ENCODE assay signal across 16 cellular contexts in the genomic region with DNA sequence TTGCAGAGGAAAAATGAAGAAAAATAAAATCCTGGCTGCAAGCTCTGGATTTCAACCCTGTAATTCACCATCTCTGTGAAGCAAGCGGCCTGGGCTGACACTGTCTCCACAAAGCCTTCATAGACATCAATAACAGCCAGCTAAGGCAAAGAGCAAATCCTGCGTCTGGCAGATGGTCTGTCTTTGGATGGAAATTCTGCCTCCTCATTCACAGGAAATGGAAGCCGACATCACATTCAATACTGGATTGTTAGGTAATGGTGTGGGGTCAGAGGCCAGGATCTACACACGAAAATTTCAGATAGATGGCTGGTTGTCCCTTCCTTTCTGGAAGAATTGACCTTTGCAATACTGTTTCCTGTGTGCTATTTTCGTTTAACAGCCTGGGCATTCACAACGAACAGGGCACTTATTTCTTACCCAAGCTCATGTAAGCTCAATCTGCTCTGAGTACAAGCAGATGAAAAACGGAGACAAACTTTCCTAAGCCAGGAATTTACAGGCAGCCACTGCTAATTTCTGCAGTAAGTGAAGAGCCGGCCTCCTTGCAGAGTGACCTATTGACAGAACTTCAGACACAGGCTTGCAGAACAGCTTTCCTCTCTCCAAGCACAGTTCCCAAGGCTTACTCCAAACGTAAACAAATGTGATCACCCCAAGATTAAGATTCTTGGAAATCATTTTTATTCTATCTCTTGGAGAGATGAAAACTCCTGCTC. TPM values are rescaled to one million over a fixed set of nuclear protein-coding genes. Genes with fewer than 3 reads are reported as not detected.
A peak's percentile ranks its signal among the peaks of the same experiment; 100 is the strongest.
DNase-seq lines count a peak whose midpoint lies in the region; ATAC-seq and TF ChIP-seq lines count a peak whose summit lies in the region.
"Had no signal": no experiment of that assay in that cellular context is flagged by ENCODE, and none has a peak within 500 bp of the region (broad histone marks: within the 10 kb centered on the region; RNA-seq: fewer than 3 reads in every experiment).

No MANE protein-coding gene starts in this region.

- ATAC-seq in T-helper 17 cell (no peak), HG03342 (IDR thresholded peaks at IDR 0.05; ENCODE audit: unreplicated experiment) (no peak)
- ATAC-seq: activated CD4-positive, alpha-beta T cell treated with anti-CD3 and anti-CD28 coated beads for 36 hours; K562 had no signal

- peak overlapping the region; percentile 5 for H3K14ac ChIP-seq in neuronal stem cell (ENCODE audit: low read length)

- no peak overlapping the region for H2AK5ac ChIP-seq in neuronal stem cell (ENCODE audit: low read depth, low read length)

- no peak overlapping the region for H2BK12ac ChIP-seq in neuronal stem cell (ENCODE audit: low read length)

- no peaks in the 10 kb centered on the region for H3K79me1 ChIP-seq in neuronal stem cell (ENCODE audit: low read depth, low read length)

- no peak overlapping the region for H2BK5ac ChIP-seq in neuronal stem cell (ENCODE audit: low read length)

- peaks cover 3 to 22% (median 20%) of the 10 kb centered on the region in 3 experiments for H3K27me3 ChIP-seq in neuronal stem cell (ENCODE audit: control insufficient read depth in 3 of 3, insufficient read depth in 3 of 3, low read depth in 1 of 3, low read length in 3 of 3)

- H3K23ac ChIP-seq in neuronal stem cell (ENCODE audit: low read depth, low read length, poor library complexity) = no peak overlapping the region

- no peak overlapping the region for H3K4me2 ChIP-seq in neuronal stem cell (ENCODE audit: insufficient read depth, low read length, poor library complexity, severe bottlenecking)

- H3K4me1 Mint-ChIP-seq in T-helper 17 cell = peaks cover 6% of the 10 kb centered on the region

- peak overlapping the region; percentile 22 for H3K9ac ChIP-seq in neuronal stem cell (ENCODE audit: low read depth, low read length, poor library complexity)

- no peak overlapping the region for H3K27ac ChIP-seq in neuronal stem cell (replicated peaks; ENCODE audit: low read length)
- H3K27ac ChIP-seq: C4-2B had no signal

- H2AFZ ChIP-seq in neuronal stem cell (ENCODE audit: low read length) = peak overlapping the region; percentile 81

- peaks cover 5 to 13% of the 10 kb centered on the region in 2 donors for H3K4me1 ChIP-seq in neuronal stem cell (ENCODE audit: control insufficient read depth in 2 of 2, insufficient read depth in 1 of 2, low read depth in 1 of 2, low read length in 2 of 2)

- no peak overlapping the region for H3K4ac ChIP-seq in neuronal stem cell (ENCODE audit: low read length)

- DNase-seq in GM03348 (ENCODE audit: low spot score) (peak; percentile 46), T-helper 17 cell (no peak), fibroblast of pulmonary artery (ENCODE audit: low read depth) (peak; percentile 79), neuronal stem cell (ENCODE audit: low spot score) (no peak), SKM-1 (lab: John Stamatoyannopoulos, UW; ENCODE audit: unreplicated experiment) (no peak), NCI-H1436 treated with DMSO at 0.1 percent for 48 hours (lab: John Stamatoyannopoulos, UW) (no peak)
- DNase-seq in stimulated activated CD4-positive, alpha-beta T cell treated with anti-CD3 and anti-CD28 coated beads, Interleukin-4, amount 100 ng/mL, for 24 hours = no peak
- DNase-seq: activated CD4-positive, alpha-beta T cell treated with anti-CD3 and anti-CD28 coated beads for 36 hours; activated T-cell treated with anti-CD3 and anti-CD28 coated beads, Interleukin-2, amount 50 U/mL, for 24 hours; cortex of kidney; NCI-H2029; stomach had no signal

- H3K27ac Mint-ChIP-seq in T-helper 17 cell = peak overlapping the region; percentile 17
- H3K27ac Mint-ChIP-seq: activated CD4-positive, alpha-beta T cell treated with anti-CD3 and anti-CD28 coated beads for 36 hours; activated T-cell treated with anti-CD3 and anti-CD28 coated beads, Interleukin-2, amount 50 U/mL, for 24 hours had no signal

- WGBS in neuronal stem cell (ENCODE audit: extremely low coverage in 2 of 2, insufficient read length in 2 of 2, insufficient replicate concordance in 1 of 2), 2 donors = no CpG with 5 or more reads among the region's 9 CpGs

- H3K27me3 Mint-ChIP-seq in T-helper 17 cell = peaks cover 11% of the 10 kb centered on the region

- no peak overlapping the region for H4K91ac ChIP-seq in neuronal stem cell (ENCODE audit: low read depth, low read length, poor library complexity)

- H4K8ac ChIP-seq in neuronal stem cell (ENCODE audit: low read depth, low read length) = no peak overlapping the region

- H3K9me3 ChIP-seq in T-helper 17 cell (ENCODE audit: control insufficient read depth, low read length, poor library complexity, severe bottlenecking) (no peaks in the 10 kb centered on the region), neuronal stem cell (replicated peaks in 1 of 2; ENCODE audit: control insufficient read depth in 2 of 2, insufficient read depth in 1 of 2, low read depth in 1 of 2, low read length in 2 of 2) (peaks cover 2 to 4% of the 10 kb centered on the region in 2 donors)
- H3K9me3 ChIP-seq: right atrium auricular region, stomach had no signal

- no peaks in the 10 kb centered on the region for H3K36me3 ChIP-seq in neuronal stem cell (replicated peaks in 1 of 2; ENCODE audit: control insufficient read depth in 2 of 2, insufficient read depth in 2 of 2, low read length in 2 of 2)
- H3K36me3 ChIP-seq: right atrium auricular region, stomach had no signal

- no peak for TF ChIP-seq CTCF in fibroblast of pulmonary artery (IDR thresholded peaks at IDR 0.05; ENCODE audit: low read length, missing control alignments)

- no peak overlapping the region for H3K4me3 Mint-ChIP-seq in T-helper 17 cell
- H3K4me3 Mint-ChIP-seq: activated CD4-positive, alpha-beta T cell treated with anti-CD3 and anti-CD28 coated beads for 36 hours; activated T-cell treated with anti-CD3 and anti-CD28 coated beads, Interleukin-2, amount 50 U/mL, for 24 hours had no signal

- H3K36me3 Mint-ChIP-seq in T-helper 17 cell (ENCODE audit: low read depth) = peaks cover 2% of the 10 kb centered on the region

- no peak overlapping the region for H2BK120ac ChIP-seq in neuronal stem cell (ENCODE audit: low read depth, low read length)

- H2BK15ac ChIP-seq in neuronal stem cell (ENCODE audit: low read length) = no peak overlapping the region

- H3K4me3 ChIP-seq in fibroblast of pulmonary artery (replicated peaks; ENCODE audit: low read depth, low read length) = no peak overlapping the region
- H3K4me3 ChIP-seq in neuronal stem cell (ENCODE audit: low read length in 2 of 2) = peak overlapping the region in 1 of 2 donors; percentile 12
- H3K4me3 ChIP-seq: K562, right atrium auricular region, stomach had no signal

- no peak overlapping the region for H3K18ac ChIP-seq in neuronal stem cell (ENCODE audit: low read length)

RNA-seq across cellular contexts. Expression of a gene that starts 3.0 kb away (rescaled TPM):
- 10 to 100 TPM; 15.2 to 36.6 TPM for total RNA-seq in T-helper 17 cell
- 0.52 TPM for polyA plus RNA-seq in neuronal stem cell (2013, experiment 1 of 2)
- polyA plus RNA-seq in neuronal stem cell (2013, experiment 2 of 2) = 0.62 TPM
- total RNA-seq: K562 had no signal
- polyA plus RNA-seq: K562 had no signal

Comparison
In these comparisons a context has a peak if more than half of its experiments do, and no peak if none do; other contexts are left out.
1. DNase-seq: peak in GM03348 (single experiment) and fibroblast of pulmonary artery (single experiment); none in T-helper 17 cell (0 of 3), neuronal stem cell (single experiment), SKM-1 (single experiment), stimulated activated CD4-positive, alpha-beta T cell treated with anti-CD3 and anti-CD28 coated beads, Interleukin-4, amount 100 ng/mL, for 24 hours (single experiment) and NCI-H1436 treated with DMSO at 0.1 percent for 48 hours (single experiment).